In the genomic region with DNA sequence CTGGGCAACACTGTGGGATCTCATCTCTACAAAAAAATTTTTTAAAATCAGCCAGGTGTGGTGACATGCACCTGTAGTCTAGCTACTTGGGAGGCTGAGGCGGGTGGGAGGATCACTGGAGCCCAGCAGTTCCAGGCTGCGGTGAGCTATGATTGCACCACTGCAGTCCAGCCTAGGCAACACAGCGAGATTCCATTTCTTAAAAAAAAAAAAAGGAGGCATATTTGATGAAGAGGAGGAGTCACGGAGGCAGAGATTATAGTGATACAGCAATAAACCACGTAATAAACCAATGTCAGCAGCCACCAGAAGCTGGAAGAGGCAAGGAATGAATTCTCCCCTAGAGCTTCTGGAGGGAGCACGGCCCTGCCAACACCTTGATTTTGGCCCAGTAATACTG, we compare ENCODE assay signal across 17 cellular contexts. TPM values are rescaled to one million over a fixed set of nuclear protein-coding genes. Genes with fewer than 3 reads are reported as not detected.
A peak's percentile ranks its signal among the peaks of the same experiment; 100 is the strongest.
DNase-seq lines count a peak whose midpoint lies in the region; ATAC-seq and TF ChIP-seq lines count a peak whose summit lies in the region.
"Had no signal": no experiment of that assay in that cellular context is flagged by ENCODE, and none has a peak within 500 bp of the region (broad histone marks: within the 10 kb centered on the region; RNA-seq: fewer than 3 reads in every experiment).

No MANE protein-coding gene starts in this region.

- 78 to 87% (median 83%) methylated on average over 6 of the region's 6 CpGs for WGBS in psoas muscle, 3 donors

- H3K27me3 ChIP-seq in psoas muscle (ENCODE audit: insufficient read depth in 3 of 3, low read length in 2 of 3), result no peaks in the 10 kb centered on the region
- no peaks in the 10 kb centered on the region for H3K27me3 ChIP-seq in colonic mucosa

- DNase-seq in GM03348 (ENCODE audit: low spot score) (peak; percentile 12), amniotic epithelial cell (ENCODE audit: low read depth) (peak; percentile 76), fibroblast of mammary gland (ENCODE audit: low read depth) (peak; percentile 69), psoas muscle (no peak), OCI-LY7 (ENCODE audit: low spot score) (no peak), colonic mucosa (no peak), anterior cingulate cortex (lab: John Stamatoyannopoulos, UW) (no peak)
- DNase-seq: CD8-positive, alpha-beta T cell; DMS79 treated with DMSO at 0.1 percent for 48 hours; KG1; NCI-H1048; NCI-H1436 treated with DMSO at 0.1 percent for 48 hours; NCI-H2081; NCI-H82 had no signal

- H3K27ac ChIP-seq in psoas muscle (peak overlapping the region; percentile 92), OCI-LY7 (ENCODE audit: low read depth, low read length, poor library complexity, severe bottlenecking) (no peak overlapping the region), colonic mucosa (no peak overlapping the region)

- no peak for ATAC-seq in psoas muscle
- no peak for ATAC-seq in GM18858 (IDR thresholded peaks at IDR 0.05; ENCODE audit: unreplicated experiment)
- ATAC-seq: CD8-positive, alpha-beta T cell; GM12878; GM23338 had no signal

- CTCF ChIA-PET in OCI-LY7 (lab: Charles Lee; ENCODE audit: unreplicated experiment), result no interaction called here

- H3K9me3 ChIP-seq in psoas muscle (no peaks in the 10 kb centered on the region), OCI-LY7 (ENCODE audit: low read length) (no peaks in the 10 kb centered on the region), colonic mucosa (no peaks in the 10 kb centered on the region)

- H3K79me2 ChIP-seq in OCI-LY7 (ENCODE audit: insufficient read depth, low read depth, low read length), result peaks cover 23% of the 10 kb centered on the region; the same call in 1 of the 2 replicates

- no peak overlapping the region for H3K9ac ChIP-seq in colonic mucosa (ENCODE audit: low read depth in 2 of 2, low read length in 2 of 2)

- no peak overlapping the region for H3K4me2 ChIP-seq in OCI-LY7 (ENCODE audit: low read length)
- H3K4me2 ChIP-seq: GM23338 had no signal

- no peak overlapping the region for H2AFZ ChIP-seq in OCI-LY7 (ENCODE audit: low read length)
- H2AFZ ChIP-seq: GM23338 had no signal

- H3K36me3 ChIP-seq in psoas muscle (ENCODE audit: insufficient read depth in 1 of 2, low read depth in 1 of 2) (no peaks in the 10 kb centered on the region), OCI-LY7 (ENCODE audit: insufficient read depth, low read length) (peaks cover 13% of the 10 kb centered on the region; the same call in 1 of the 2 replicates), colonic mucosa (no peaks in the 10 kb centered on the region)

- peaks cover 3% of the 10 kb centered on the region; the same call in 1 of the 2 replicates for H4K20me1 ChIP-seq in OCI-LY7 (ENCODE audit: insufficient read depth, low read length)

- intact Hi-C loops in psoas muscle (cut with DNase I), result loop anchor here (2.0 to 5.0 kb wide), 2 partner anchors 17 to 37 kb away; a partner anchor contains a TSS
- intact Hi-C loops in OCI-LY7 (cut with micrococcal nuclease; ENCODE audit: unreplicated experiment), result no loop called here
- intact Hi-C loops in colonic mucosa (cut with DNase I), result no loop called here

- TF ChIP-seq CTCF in fibroblast of mammary gland (conservative IDR thresholded peaks at IDR 0.05; ENCODE audit: control insufficient read depth, insufficient read depth, low read depth, low read length), result no peak
- TF ChIP-seq CTCF in psoas muscle (IDR thresholded peaks at IDR 0.05), result no peak
- no peak for TF ChIP-seq CTCF in OCI-LY7 (conservative IDR thresholded peaks at IDR 0.05; ENCODE audit: low read length)
- TF ChIP-seq CTCF in colonic mucosa (IDR thresholded peaks at IDR 0.05), result no peak

- H3K9me2 ChIP-seq in OCI-LY7 (ENCODE audit: insufficient read depth, low read length), result no peaks in the 10 kb centered on the region

- BruUV-seq in OCI-LY7 (replicated peaks; lab: Mats Ljungman, UMichigan), result no TSS peak

- no peak overlapping the region for H3K4me3 ChIP-seq in fibroblast of mammary gland (ENCODE audit: control insufficient read depth, low read depth, low read length)
- H3K4me3 ChIP-seq in psoas muscle, result peak overlapping the region; percentile 68
- H3K4me3 ChIP-seq in OCI-LY7 (ENCODE audit: low read depth, low read length, poor library complexity, severe bottlenecking), result no peak overlapping the region
- H3K4me3 ChIP-seq in colonic mucosa, result no peak overlapping the region
- H3K4me3 ChIP-seq: GM23338 had no signal

- POLR2A ChIA-PET in OCI-LY7 (lab: Charles Lee), result interaction anchor here (0.6 to 1.1 kb wide), 3 partner anchors 9 to 95 kb away, joined by 3 read pairs; a partner anchor contains a TSS

- peaks cover 76% of the 10 kb centered on the region for H3K4me1 ChIP-seq in psoas muscle
- peaks cover 26% of the 10 kb centered on the region for H3K4me1 ChIP-seq in OCI-LY7 (ENCODE audit: insufficient read depth, low read length, poor library complexity, severe bottlenecking)
- peaks cover 8% of the 10 kb centered on the region for H3K4me1 ChIP-seq in colonic mucosa

RNA-seq across cellular contexts. Expression of a gene that starts 4.0 kb away (rescaled TPM):
- total RNA-seq in psoas muscle (10 to 100 TPM; 14.6 to 59.7 (median 38.0) TPM), OCI-LY7 (2022) (26.3 and 31.8 TPM in 2 replicates), colonic mucosa (1 to 10 TPM; 4.7 to 8.6 TPM)
- 10 to 100 TPM; 23.5 to 36.9 (median 28.1) TPM for polyA plus RNA-seq in psoas muscle
- total RNA-seq in OCI-LY7 (2014; rRNA removed; shearing (Covaris generic)), result 10.2 and 11.6 TPM in 2 replicates

RNA-seq across cellular contexts. Expression of a gene that starts 10.5 kb away (rescaled TPM):
- 10 to 100 TPM in 1 of 4 donors, 1 to 10 TPM in 2, under 1 TPM in 1; 0.42 to 12.3 (median 4.9) TPM for total RNA-seq in psoas muscle
- 10 to 100 TPM in 1 of 3 donors, 1 to 10 TPM in 2; 6.6 to 14.7 (median 7.4) TPM for polyA plus RNA-seq in psoas muscle
- 0.62 and 1.9 TPM in 2 replicates for total RNA-seq in OCI-LY7 (2014; rRNA removed; shearing (Covaris generic))
- total RNA-seq in OCI-LY7 (2022), result 4.5 and 4.8 TPM in 2 replicates
- total RNA-seq in colonic mucosa, result under 1 TPM; 0.21 to 0.44 TPM

RNA-seq across cellular contexts. Expression of a gene that starts 10.6 kb away (rescaled TPM):
- total RNA-seq in psoas muscle, result 10 to 100 TPM; 30.5 to 62.5 (median 48.9) TPM
- 100 to 1,000 TPM in 1 of 3 donors, 10 to 100 TPM in 2; 59.9 to 139 (median 98.1) TPM for polyA plus RNA-seq in psoas muscle
- total RNA-seq in OCI-LY7 (2014; rRNA removed; shearing (Covaris generic)), result 19.8 and 29.8 TPM in 2 replicates
- 27.3 and 30.7 TPM in 2 replicates for total RNA-seq in OCI-LY7 (2022)
- 10 to 100 TPM; 12.6 to 16.1 TPM for total RNA-seq in colonic mucosa

RNA-seq across cellular contexts. Expression of a gene that starts 26.6 kb away (rescaled TPM):
- 100 to 1,000 TPM in 3 of 4 donors, 10 to 100 TPM in 1; 82.9 to 254 (median 174) TPM for total RNA-seq in psoas muscle
- 100 to 1,000 TPM; 193 to 527 (median 243) TPM for polyA plus RNA-seq in psoas muscle
- total RNA-seq in OCI-LY7 (2014; rRNA removed; shearing (Covaris generic)), result 135 and 239 TPM in 2 replicates
- 177 and 200 TPM in 2 replicates for total RNA-seq in OCI-LY7 (2022)
- total RNA-seq in colonic mucosa, result 100 to 1,000 TPM; 108 to 148 TPM

RNA-seq across cellular contexts. Expression of a gene that starts 35.3 kb away (rescaled TPM):
- 10 to 100 TPM; 19.3 to 36.3 (median 23.1) TPM for total RNA-seq in psoas muscle
- 10 to 100 TPM; 22.8 to 34.8 (median 29.4) TPM for polyA plus RNA-seq in psoas muscle
- 18.2 and 19.5 TPM in 2 replicates for total RNA-seq in OCI-LY7 (2014; rRNA removed; shearing (Covaris generic))
- total RNA-seq in OCI-LY7 (2022), result 29.8 and 32.9 TPM in 2 replicates
- 10 to 100 TPM; 28.2 to 31.1 TPM for total RNA-seq in colonic mucosa

Comparison
In these comparisons a context has a peak if more than half of its experiments do, and no peak if none do; other contexts are left out.
1. DNase-seq: peak in GM03348 (single experiment), amniotic epithelial cell (single experiment) and fibroblast of mammary gland (single experiment); none in psoas muscle (0 of 2), OCI-LY7 (single experiment), colonic mucosa (single experiment) and anterior cingulate cortex (0 of 58).
2. intact Hi-C loops: an anchor here in psoas muscle (2.0 to 5.0 kb wide); none called in OCI-LY7 and colonic mucosa.